16 cellular contexts compared by ENCODE assay signal in genomic region chr3:120071259-120071658, GRCh38. TPM values are rescaled to one million over a fixed set of nuclear protein-coding genes. Genes with fewer than 3 reads are reported as not detected.
DNase-seq lines count a peak whose midpoint lies in the region; ATAC-seq and TF ChIP-seq lines count a peak whose summit lies in the region.
"Had no signal": no experiment of that assay in that cellular context is flagged by ENCODE, and none has a peak within 500 bp of the region (broad histone marks: within the 10 kb centered on the region; RNA-seq: fewer than 3 reads in every experiment).

No MANE protein-coding gene starts in this region.

- dilution Hi-C loops in mammary epithelial cell (cut with HindIII; ENCODE audit: low sequenced_read_pairs): no loop called here

- H3K23me2 ChIP-seq in H9 (ENCODE audit: insufficient read length, low read depth, low read length, poor library complexity, severe bottlenecking): no peaks in the 10 kb centered on the region

- no peak overlapping the region for H2BK120ac ChIP-seq in H9 (ENCODE audit: low read depth, low read length, poor library complexity, severe bottlenecking)

- H4K91ac ChIP-seq in H9 (ENCODE audit: insufficient read length, low read depth, low read length): no peak overlapping the region

- H3K27me3 ChIP-seq in mammary epithelial cell (ENCODE audit: insufficient read depth, low read length): no peaks in the 10 kb centered on the region
- no peaks in the 10 kb centered on the region for H3K27me3 ChIP-seq in H9 (ENCODE audit: insufficient read depth, low read length)

- DNase-seq in MCF 10A (ENCODE audit: unreplicated experiment): no peak
- DNase-seq in mammary epithelial cell: no peak
- DNase-seq in H9: peak; percentile 33
- DNase-seq in chondrocyte (ENCODE audit: low spot score): no peak
- no peak for DNase-seq in stimulated activated effector memory CD8-positive, alpha-beta T cell treated with anti-CD3 and anti-CD28 coated beads, Interleukin-12 subunit alpha, Interleukin-12 subunit beta, amount 100 ng/mL, for 72 hours (ENCODE audit: low spot score in 2 of 2)
- DNase-seq in DMS53 treated with DMSO at 0.1 percent for 48 hours (lab: John Stamatoyannopoulos, UW; ENCODE audit: unreplicated experiment): no peak
- DNase-seq in activated T-cell treated with anti-CD3 and anti-CD28 coated beads, Interleukin-2, amount 50 U/mL, for 4 hours: no peak
- DNase-seq: AML-193, DMS153, NCI-H1694, NCI-H2171 treated with DMSO at 0.1 percent for 48 hours, NCI-H524 treated with DMSO at 0.1 percent for 48 hours, T-cell had no signal

- H2AFZ ChIP-seq in mammary epithelial cell (ENCODE audit: low read depth, low read length): no peak overlapping the region
- no peak overlapping the region for H2AFZ ChIP-seq in H9 (ENCODE audit: low read length)

- intact Hi-C loops in MCF 10A (cut with micrococcal nuclease): no loop called here
- intact Hi-C loops in mammary epithelial cell (cut with micrococcal nuclease): no loop called here

- peaks cover 3% of the 10 kb centered on the region for H3K36me3 ChIP-seq in mammary epithelial cell (ENCODE audit: insufficient read depth, low read length)

- no peak for ATAC-seq in stimulated activated effector memory CD8-positive, alpha-beta T cell treated with anti-CD3 and anti-CD28 coated beads, Interleukin-12 subunit alpha, Interleukin-12 subunit beta, amount 100 ng/mL, for 72 hours
- ATAC-seq in GM21576 (IDR thresholded peaks at IDR 0.05; ENCODE audit: unreplicated experiment): no peak
- no peak for ATAC-seq in activated T-cell treated with anti-CD3 and anti-CD28 coated beads, Interleukin-2, amount 50 U/mL, for 4 hours
- ATAC-seq: Right ventricle myocardium inferior, T-cell had no signal

- H3K9me3 ChIP-seq in mammary epithelial cell (replicated peaks; ENCODE audit: insufficient read depth, low read length) (no peaks in the 10 kb centered on the region), H9 (ENCODE audit: control insufficient read depth, low read depth, low read length) (no peaks in the 10 kb centered on the region)

- H3K9ac ChIP-seq in mammary epithelial cell (ENCODE audit: insufficient read depth, low read length) (no peak overlapping the region), H9 (ENCODE audit: extremely low read depth, insufficient read length, low read length) (no peak overlapping the region)

- H2BK12ac ChIP-seq in H9 (ENCODE audit: insufficient read length, low read depth, low read length): no peak overlapping the region

- no peak overlapping the region for H4K5ac ChIP-seq in H9 (ENCODE audit: insufficient read length, low read depth, low read length)

- H3K27ac ChIP-seq in mammary epithelial cell (ENCODE audit: insufficient read depth, low read depth, low read length): no peak overlapping the region
- no peak overlapping the region for H3K27ac ChIP-seq in H9 (ENCODE audit: insufficient read length, low read depth, low read length)
- H3K27ac ChIP-seq: SK-N-MC had no signal

- H3K27me3 Mint-ChIP-seq in MCF 10A (ENCODE audit: insufficient read depth, unreplicated experiment): no peaks in the 10 kb centered on the region
- H3K27me3 Mint-ChIP-seq in H9 (ENCODE audit: low read depth): no peaks in the 10 kb centered on the region
- H3K27me3 Mint-ChIP-seq in chondrocyte (ENCODE audit: low read depth): no peaks in the 10 kb centered on the region
- no peaks in the 10 kb centered on the region for H3K27me3 Mint-ChIP-seq in activated T-cell treated with anti-CD3 and anti-CD28 coated beads, Interleukin-2, amount 50 U/mL, for 4 hours (ENCODE audit: low read depth)
- H3K27me3 Mint-ChIP-seq: T-cell had no signal

- H3K27ac Mint-ChIP-seq in MCF 10A (ENCODE audit: low read depth, unreplicated experiment) (peak overlapping the region; percentile 46), H9 (no peak overlapping the region; a peak in 1 of 7 replicates), chondrocyte (ENCODE audit: unreplicated experiment) (peak overlapping the region; percentile 13)
- peak overlapping the region; percentile 20 for H3K27ac Mint-ChIP-seq in stimulated activated effector memory CD8-positive, alpha-beta T cell treated with anti-CD3 and anti-CD28 coated beads, Interleukin-12 subunit alpha, Interleukin-12 subunit beta, amount 100 ng/mL, for 72 hours
- H3K27ac Mint-ChIP-seq: T-cell had no signal

- POLR2A ChIA-PET in MCF 10A (lab: Yijun Ruan, JAX): interaction anchor here (0.6 to 1.4 kb wide), 3 partner anchors 11 to 805 kb away, joined by 3 to 4 read pairs (median 3); no protein-coding TSS in a partner anchor

- TF ChIP-seq CTCF in MCF 10A (IDR thresholded peaks at IDR 0.05; ENCODE audit: unreplicated experiment) (no peak), mammary epithelial cell (conservative IDR thresholded peaks at IDR 0.05 in 1 of 2, IDR thresholded peaks at IDR 0.05 in 1 of 2; ENCODE audit: extremely low read depth in 1 of 2, insufficient read depth in 1 of 2, low read depth in 1 of 2, low read length in 2 of 2) (no peak), H9 (conservative IDR thresholded peaks at IDR 0.05) (no peak), chondrocyte (IDR thresholded peaks at IDR 0.05) (no peak)

- no peak overlapping the region for H3T11ph ChIP-seq in H9 (ENCODE audit: low read length)

- H3K4me3 ChIP-seq in mammary epithelial cell (replicated peaks in 1 of 3; ENCODE audit: insufficient read depth in 1 of 3, low read depth in 2 of 3, low read length in 3 of 3): no peak overlapping the region
- H3K4me3 ChIP-seq: SK-N-MC had no signal

- no peak overlapping the region for H3K23ac ChIP-seq in H9 (ENCODE audit: insufficient read length, low read depth, low read length)

- H3K79me2 ChIP-seq in mammary epithelial cell (ENCODE audit: insufficient read depth, low read length) (peaks cover 98% of the 10 kb centered on the region), H9 (ENCODE audit: insufficient read depth, low read length) (peaks cover 29% of the 10 kb centered on the region; the same call in 1 of the 2 replicates)

- H3K18ac ChIP-seq in H9 (ENCODE audit: insufficient read length, low read depth, low read length): no peak overlapping the region

- H3K4me2 ChIP-seq in mammary epithelial cell (ENCODE audit: insufficient read depth, low read depth, low read length) (no peak overlapping the region), H9 (ENCODE audit: insufficient read depth, insufficient read length, low read length) (no peak overlapping the region)

- H3K36me3 Mint-ChIP-seq in MCF 10A (ENCODE audit: insufficient read depth, unreplicated experiment): peaks cover 13% of the 10 kb centered on the region
- H3K36me3 Mint-ChIP-seq in H9 (ENCODE audit: insufficient read depth in 1 of 3, low read depth in 3 of 3): peaks cover 7 to 21% (median 18%) of the 10 kb centered on the region in 3 experiments; a peak in 6 of 7 replicates
- peaks cover 3% of the 10 kb centered on the region for H3K36me3 Mint-ChIP-seq in chondrocyte (ENCODE audit: low read depth)
- H3K36me3 Mint-ChIP-seq in stimulated activated effector memory CD8-positive, alpha-beta T cell treated with anti-CD3 and anti-CD28 coated beads, Interleukin-12 subunit alpha, Interleukin-12 subunit beta, amount 100 ng/mL, for 72 hours: peaks cover 11% of the 10 kb centered on the region
- H3K36me3 Mint-ChIP-seq in activated T-cell treated with anti-CD3 and anti-CD28 coated beads, Interleukin-2, amount 50 U/mL, for 4 hours (ENCODE audit: insufficient read depth): peaks cover 18% of the 10 kb centered on the region

- H2BK20ac ChIP-seq in H9 (ENCODE audit: low read depth, low read length, poor library complexity, severe bottlenecking): no peak overlapping the region

- no peak overlapping the region for H3K56ac ChIP-seq in H9 (ENCODE audit: insufficient read length, low read depth, low read length)

- peaks cover 7% of the 10 kb centered on the region for H3K79me1 ChIP-seq in H9 (ENCODE audit: insufficient read depth, low read depth, low read length, poor library complexity, severe bottlenecking)

- H3K4ac ChIP-seq in H9 (ENCODE audit: low read depth, low read length): no peak overlapping the region

- H2BK5ac ChIP-seq in H9 (ENCODE audit: insufficient read length, low read length): no peak overlapping the region

- no peak overlapping the region for H2AK5ac ChIP-seq in H9 (ENCODE audit: insufficient read length, low read length)

- H3K14ac ChIP-seq in H9 (ENCODE audit: insufficient read depth, low read length): no peak overlapping the region

- in situ Hi-C loops in mammary epithelial cell (cut with MboI; ENCODE audit: low sequenced_read_pairs in 2 of 2): no loop called here

- BruUV-seq in MCF 10A (replicated peaks; lab: Mats Ljungman, UMichigan) (no TSS peak), mammary epithelial cell (replicated peaks; lab: Mats Ljungman, UMichigan) (no TSS peak)

- CTCF ChIA-PET in MCF 10A (lab: Yijun Ruan, JAX) (interaction anchor here (0.6 to 1.4 kb wide), 4 partner anchors 12 to 168 kb away, joined by 3 to 7 read pairs (median 5); no protein-coding TSS in a partner anchor), mammary epithelial cell (lab: Charles Lee; ENCODE audit: low non-redundant PET) (no interaction called here)

- no peak overlapping the region for H2BK15ac ChIP-seq in H9 (ENCODE audit: low read depth, low read length)

- H3K9me3 Mint-ChIP-seq in MCF 10A (ENCODE audit: unreplicated experiment) (no peaks in the 10 kb centered on the region), H9 (no peaks in the 10 kb centered on the region), chondrocyte (ENCODE audit: low read depth) (no peaks in the 10 kb centered on the region)
- no peaks in the 10 kb centered on the region for H3K9me3 Mint-ChIP-seq in stimulated activated effector memory CD8-positive, alpha-beta T cell treated with anti-CD3 and anti-CD28 coated beads, Interleukin-12 subunit alpha, Interleukin-12 subunit beta, amount 100 ng/mL, for 72 hours
- no peaks in the 10 kb centered on the region for H3K9me3 Mint-ChIP-seq in activated T-cell treated with anti-CD3 and anti-CD28 coated beads, Interleukin-2, amount 50 U/mL, for 4 hours

- 98% methylated on average over 6 of the region's 6 CpGs for WGBS in mammary epithelial cell (ENCODE audit: low coverage, missing lambda C conversion rate)
- WGBS in H9 (ENCODE audit: extremely low coverage, insufficient read length, low lambda C conversion rate): no CpG with 5 or more reads among the region's 6 CpGs

- H4K20me1 ChIP-seq in mammary epithelial cell (ENCODE audit: insufficient read depth, low read length): peaks cover 47% of the 10 kb centered on the region
- no peaks in the 10 kb centered on the region for H4K20me1 ChIP-seq in H9 (ENCODE audit: control insufficient read depth, insufficient read depth, insufficient read length)

- H3K4me3 Mint-ChIP-seq in MCF 10A (ENCODE audit: unreplicated experiment): no peak overlapping the region
- H3K4me3 Mint-ChIP-seq in H9: peak overlapping the region in 1 of 2 experiments; percentile 35; a peak in 2 of 5 replicates
- no peak overlapping the region for H3K4me3 Mint-ChIP-seq in chondrocyte (ENCODE audit: unreplicated experiment)
- H3K4me3 Mint-ChIP-seq in stimulated activated effector memory CD8-positive, alpha-beta T cell treated with anti-CD3 and anti-CD28 coated beads, Interleukin-12 subunit alpha, Interleukin-12 subunit beta, amount 100 ng/mL, for 72 hours: no peak overlapping the region
- H3K4me3 Mint-ChIP-seq in activated T-cell treated with anti-CD3 and anti-CD28 coated beads, Interleukin-2, amount 50 U/mL, for 4 hours: no peak overlapping the region
- H3K4me3 Mint-ChIP-seq: T-cell had no signal

- peaks cover 31% of the 10 kb centered on the region for H3K4me1 Mint-ChIP-seq in MCF 10A (ENCODE audit: insufficient read depth, unreplicated experiment)
- peaks cover 17 to 29% of the 10 kb centered on the region in 2 experiments for H3K4me1 Mint-ChIP-seq in H9
- H3K4me1 Mint-ChIP-seq in chondrocyte (ENCODE audit: low read depth): peaks cover 55% of the 10 kb centered on the region
- peaks cover 34% of the 10 kb centered on the region for H3K4me1 Mint-ChIP-seq in stimulated activated effector memory CD8-positive, alpha-beta T cell treated with anti-CD3 and anti-CD28 coated beads, Interleukin-12 subunit alpha, Interleukin-12 subunit beta, amount 100 ng/mL, for 72 hours
- peaks cover 68% of the 10 kb centered on the region for H3K4me1 Mint-ChIP-seq in activated T-cell treated with anti-CD3 and anti-CD28 coated beads, Interleukin-2, amount 50 U/mL, for 4 hours (ENCODE audit: low read depth)

- no peak overlapping the region for H4K8ac ChIP-seq in H9 (replicated peaks; ENCODE audit: insufficient read length, low read depth, low read length)

- H3K4me1 ChIP-seq in mammary epithelial cell (ENCODE audit: insufficient read depth, low read length) (no peaks in the 10 kb centered on the region), H9 (ENCODE audit: insufficient read depth, low read length) (no peaks in the 10 kb centered on the region)

RNA-seq across cellular contexts. Expression of gene GSK3B, which starts 23.0 kb away (rescaled TPM):
- total RNA-seq in MCF 10A (2022) (71.5 and 73.6 TPM in 2 replicates), mammary epithelial cell (10 to 100 TPM; 95.8 to 96.4 TPM), H9 (2021) (52.8 and 56.5 TPM in 2 replicates), chondrocyte (61.7 to 73.0 TPM (median 71.3 TPM) in 3 replicates)
- 48.8 TPM for polyA plus RNA-seq in mammary epithelial cell
- 154 TPM for polyA minus RNA-seq in mammary epithelial cell
- 10 to 100 TPM; 28.3 to 29.2 (median 28.5) TPM for total RNA-seq in activated T-cell treated with anti-CD3 and anti-CD28 coated beads, Interleukin-2, amount 50 U/mL, for 4 hours

Comparison
In these comparisons a context has a peak if more than half of its experiments do, and no peak if none do; other contexts are left out.
1. H3K27ac Mint-ChIP-seq: peak in MCF 10A (single experiment), chondrocyte (single experiment) and stimulated activated effector memory CD8-positive, alpha-beta T cell treated with anti-CD3 and anti-CD28 coated beads, Interleukin-12 subunit alpha, Interleukin-12 subunit beta, amount 100 ng/mL, for 72 hours (single experiment); none in H9 (0 of 3).